8 cellular contexts compared by ENCODE assay signal in the genomic region with DNA sequence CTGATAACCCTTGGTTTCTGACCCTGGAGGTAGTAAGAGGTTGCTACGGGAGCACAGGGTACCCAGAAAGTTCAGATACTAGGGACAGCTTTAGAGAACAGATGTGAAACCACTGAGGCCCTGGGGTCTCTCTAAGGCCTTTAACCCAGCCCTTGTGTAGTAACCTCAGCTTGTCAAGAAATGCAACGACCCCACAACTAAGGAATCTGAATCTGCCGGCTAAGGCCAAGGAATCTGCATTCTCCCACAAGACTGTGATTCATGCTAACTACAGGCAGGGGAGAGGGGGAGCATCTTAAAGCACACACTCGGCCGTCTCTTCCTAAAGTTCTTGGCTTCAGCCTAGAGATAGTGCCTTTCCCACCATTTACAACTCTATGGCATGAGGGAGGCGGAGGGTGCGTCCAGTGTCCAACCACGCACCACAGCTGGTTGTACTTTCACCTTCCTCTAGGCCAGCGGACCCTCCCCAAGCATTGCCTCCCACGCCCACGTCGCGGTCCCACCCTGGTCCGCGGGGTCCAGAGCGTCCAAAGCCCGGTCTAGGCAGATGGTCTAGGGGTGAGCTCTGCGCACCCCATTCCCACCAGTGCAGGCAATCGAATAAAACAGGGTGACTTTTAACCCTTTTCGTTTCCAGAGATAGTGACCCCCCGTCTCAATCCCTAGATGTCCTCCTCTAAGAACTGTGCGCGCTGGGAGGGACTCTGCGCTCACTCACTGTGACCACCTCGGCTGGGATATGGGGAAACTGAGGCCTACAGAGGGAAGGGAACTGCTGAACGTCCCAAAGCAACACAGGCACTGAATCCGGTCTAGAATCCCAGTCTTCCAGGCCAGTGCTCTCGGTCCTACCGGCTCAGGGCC. TPM values are rescaled to one million over a fixed set of nuclear protein-coding genes. Genes with fewer than 3 reads are reported as not detected.
DNase-seq lines count a peak whose midpoint lies in the region; ATAC-seq and TF ChIP-seq lines count a peak whose summit lies in the region.

No MANE protein-coding gene starts in this region.

- 35 to 38% (median 37%) methylated on average over 24 to 29 of the region's 29 CpGs for WGBS in heart left ventricle, 4 donors

- peak overlapping the region; percentile 73 to 96 (median 89) for H3K27ac ChIP-seq in heart left ventricle

- intact Hi-C loops in heart left ventricle (cut with DNase I) = loop anchor here in 9 of 10 donors (1.0 to 5.0 kb wide), 6 partner anchors 40 to 76 kb away; no protein-coding TSS in a partner anchor

- CTCF ChIA-PET in WTC11 (lab: Charles Lee) = interaction anchor here (1.1 to 1.8 kb wide), 7 partner anchors 10 to 115 kb away, joined by 3 to 9 read pairs (median 4); no protein-coding TSS in a partner anchor

- H3K4me1 Mint-ChIP-seq in WTC11 (peaks cover 15% of the 10 kb centered on the region), progenitor cell of endocrine pancreas (ENCODE audit: low read depth) (peaks cover 20% of the 10 kb centered on the region)

- H3K4me3 Mint-ChIP-seq in WTC11 = peak overlapping the region; percentile 76
- peak overlapping the region; percentile 80 for H3K4me3 Mint-ChIP-seq in progenitor cell of endocrine pancreas (ENCODE audit: low read depth)

- H3K27ac Mint-ChIP-seq in WTC11 (no peak overlapping the region), progenitor cell of endocrine pancreas (peak overlapping the region; percentile 41)

- H3K36me3 Mint-ChIP-seq in WTC11 (no peaks in the 10 kb centered on the region), progenitor cell of endocrine pancreas (ENCODE audit: insufficient read depth) (peaks cover 3% of the 10 kb centered on the region)

- peaks cover 0 to 50% (median 36%) of the 10 kb centered on the region in 12 donors for H3K4me1 ChIP-seq in heart left ventricle

- H3K27me3 ChIP-seq in heart left ventricle = peaks cover 0 to 6% (median 0%) of the 10 kb centered on the region in 9 donors

- TF ChIP-seq POLR2A in heart left ventricle (IDR thresholded peaks at IDR 0.05) = no peak

- TF ChIP-seq CTCF in WTC11 (IDR thresholded peaks at IDR 0.05) (no peak), heart left ventricle (IDR thresholded peaks at IDR 0.05) (no peak), progenitor cell of endocrine pancreas (IDR thresholded peaks at IDR 0.05; ENCODE audit: unreplicated experiment) (no peak)

- H3K9me3 ChIP-seq in heart left ventricle = no peaks in the 10 kb centered on the region

- POLR2A ChIA-PET in WTC11 (lab: Charles Lee) = interaction anchor here (0.5 kb wide), 1 partner anchor 268 kb away, joined by 5 read pairs; no protein-coding TSS in a partner anchor

- no peaks in the 10 kb centered on the region for H3K9me3 Mint-ChIP-seq in WTC11
- H3K9me3 Mint-ChIP-seq in progenitor cell of endocrine pancreas (ENCODE audit: low read depth) = no peaks in the 10 kb centered on the region

- ATAC-seq in WTC11 (no peak), heart left ventricle (peak in 2 of 4 donors; percentile 2 to 14), HG02870 (IDR thresholded peaks at IDR 0.05; ENCODE audit: unreplicated experiment) (no peak)

- peak; percentile 22 for DNase-seq in D341Med (ENCODE audit: low spot score)
- DNase-seq in WTC11 (ENCODE audit: low spot score) = peak; percentile 9
- peak in 1 of 5 donors; percentile 24 for DNase-seq in heart left ventricle
- DNase-seq in progenitor cell of endocrine pancreas (ENCODE audit: low spot score, unreplicated experiment) = no peak
- no peak for DNase-seq in NCI-H774 (lab: John Stamatoyannopoulos, UW)
- no peak for DNase-seq in GDM1 (lab: John Stamatoyannopoulos, UW)
- no peak for DNase-seq in DMS79 (lab: John Stamatoyannopoulos, UW)

- H3K27me3 Mint-ChIP-seq in WTC11 (ENCODE audit: low read depth) (peaks cover 75% of the 10 kb centered on the region), progenitor cell of endocrine pancreas (peaks cover 59% of the 10 kb centered on the region)

- peak overlapping the region; percentile 51 to 98 (median 86) for H3K4me3 ChIP-seq in heart left ventricle

- no peaks in the 10 kb centered on the region for H3K36me3 ChIP-seq in heart left ventricle

TF ChIP-seq in WTC11, 78 proteins besides CTCF, POLR2A, EP300 and RAD21 (continues in another document):
- TF ChIP-seq ZNF263 (CRISPR knock-in tag; IDR thresholded peaks at IDR 0.05; ENCODE audit: low read depth) (no peak), NFYB (CRISPR knock-in tag; conservative IDR thresholded peaks at IDR 0.05; ENCODE audit: low read depth) (no peak), FOXP1 (CRISPR knock-in tag; IDR thresholded peaks at IDR 0.05; ENCODE audit: borderline replicate concordance) (no peak), GTF2I (CRISPR knock-in tag; conservative IDR thresholded peaks at IDR 0.05) (no peak), SOX15 (CRISPR knock-in tag; IDR thresholded peaks at IDR 0.05) (no peak), JUN (CRISPR knock-in tag; IDR thresholded peaks at IDR 0.05) (no peak), ZBTB21 (CRISPR knock-in tag; IDR thresholded peaks at IDR 0.05; ENCODE audit: borderline replicate concordance) (no peak), OVOL2 (CRISPR knock-in tag; IDR thresholded peaks at IDR 0.05; ENCODE audit: borderline replicate concordance) (no peak), RELA (CRISPR knock-in tag; IDR thresholded peaks at IDR 0.05; ENCODE audit: borderline replicate concordance) (no peak), NR3C1 (CRISPR knock-in tag; conservative IDR thresholded peaks at IDR 0.05; ENCODE audit: low read depth) (no peak)
- TF ChIP-seq, protein P1, sequence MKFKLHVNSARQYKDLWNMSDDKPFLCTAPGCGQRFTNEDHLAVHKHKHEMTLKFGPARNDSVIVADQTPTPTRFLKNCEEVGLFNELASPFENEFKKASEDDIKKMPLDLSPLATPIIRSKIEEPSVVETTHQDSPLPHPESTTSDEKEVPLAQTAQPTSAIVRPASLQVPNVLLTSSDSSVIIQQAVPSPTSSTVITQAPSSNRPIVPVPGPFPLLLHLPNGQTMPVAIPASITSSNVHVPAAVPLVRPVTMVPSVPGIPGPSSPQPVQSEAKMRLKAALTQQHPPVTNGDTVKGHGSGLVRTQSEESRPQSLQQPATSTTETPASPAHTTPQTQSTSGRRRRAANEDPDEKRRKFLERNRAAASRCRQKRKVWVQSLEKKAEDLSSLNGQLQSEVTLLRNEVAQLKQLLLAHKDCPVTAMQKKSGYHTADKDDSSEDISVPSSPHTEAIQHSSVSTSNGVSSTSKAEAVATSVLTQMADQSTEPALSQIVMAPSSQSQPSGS (CRISPR knock-in tag; IDR thresholded peaks at IDR 0.05; ENCODE audit: borderline replicate concordance, low read depth) = no peak
- TF ChIP-seq, protein P2, sequence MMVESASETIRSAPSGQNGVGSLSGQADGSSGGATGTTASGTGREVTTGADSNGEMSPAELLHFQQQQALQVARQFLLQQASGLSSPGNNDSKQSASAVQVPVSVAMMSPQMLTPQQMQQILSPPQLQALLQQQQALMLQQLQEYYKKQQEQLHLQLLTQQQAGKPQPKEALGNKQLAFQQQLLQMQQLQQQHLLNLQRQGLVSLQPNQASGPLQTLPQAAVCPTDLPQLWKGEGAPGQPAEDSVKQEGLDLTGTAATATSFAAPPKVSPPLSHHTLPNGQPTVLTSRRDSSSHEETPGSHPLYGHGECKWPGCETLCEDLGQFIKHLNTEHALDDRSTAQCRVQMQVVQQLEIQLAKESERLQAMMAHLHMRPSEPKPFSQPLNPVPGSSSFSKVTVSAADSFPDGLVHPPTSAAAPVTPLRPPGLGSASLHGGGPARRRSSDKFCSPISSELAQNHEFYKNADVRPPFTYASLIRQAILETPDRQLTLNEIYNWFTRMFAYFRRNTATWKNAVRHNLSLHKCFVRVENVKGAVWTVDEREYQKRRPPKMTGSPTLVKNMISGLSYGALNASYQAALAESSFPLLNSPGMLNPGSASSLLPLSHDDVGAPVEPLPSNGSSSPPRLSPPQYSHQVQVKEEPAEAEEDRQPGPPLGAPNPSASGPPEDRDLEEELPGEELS (CRISPR knock-in tag; IDR thresholded peaks at IDR 0.05) = no peak
- TF ChIP-seq, protein P3, sequence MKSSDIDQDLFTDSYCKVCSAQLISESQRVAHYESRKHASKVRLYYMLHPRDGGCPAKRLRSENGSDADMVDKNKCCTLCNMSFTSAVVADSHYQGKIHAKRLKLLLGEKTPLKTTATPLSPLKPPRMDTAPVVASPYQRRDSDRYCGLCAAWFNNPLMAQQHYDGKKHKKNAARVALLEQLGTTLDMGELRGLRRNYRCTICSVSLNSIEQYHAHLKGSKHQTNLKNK (CRISPR knock-in tag; IDR thresholded peaks at IDR 0.05) = no peak

RNA-seq across cellular contexts. Expression of a gene that starts 0.7 kb away (rescaled TPM):
- total RNA-seq in WTC11 (2021) = 7.2 to 10.9 TPM (median 10.5 TPM) in 3 replicates
- 10 to 100 TPM in 6 of 9 donors, 1 to 10 TPM in 3; 7.8 to 30.8 (median 11.1) TPM for total RNA-seq in heart left ventricle
- polyA plus RNA-seq in heart left ventricle = 10 to 100 TPM in 1 of 2 donors, 1 to 10 TPM in 1; 9.9 to 25.2 TPM
- total RNA-seq in progenitor cell of endocrine pancreas = 37.1 and 43.2 TPM in 2 replicates

RNA-seq across cellular contexts. Expression of a gene that starts 52.1 kb away (rescaled TPM):
- total RNA-seq in WTC11 (2021) = 25.7 to 29.7 TPM (median 25.8 TPM) in 3 replicates
- total RNA-seq in heart left ventricle = 10 to 100 TPM in 8 of 9 donors, 1 to 10 TPM in 1; 9.3 to 16.3 (median 13.8) TPM
- 10 to 100 TPM in 1 of 2 donors, 1 to 10 TPM in 1; 9.5 to 10.7 TPM for polyA plus RNA-seq in heart left ventricle
- 121 and 129 TPM in 2 replicates for total RNA-seq in progenitor cell of endocrine pancreas

Comparison
In these comparisons a context has a peak if more than half of its experiments do, and no peak if none do; other contexts are left out.
1. DNase-seq: peak in D341Med (single experiment) and WTC11 (single experiment); none in progenitor cell of endocrine pancreas (single experiment), NCI-H774 (single experiment), GDM1 (single experiment) and DMS79 (single experiment).